ENCODE assay signal across 23 cellular contexts in the genomic region with DNA sequence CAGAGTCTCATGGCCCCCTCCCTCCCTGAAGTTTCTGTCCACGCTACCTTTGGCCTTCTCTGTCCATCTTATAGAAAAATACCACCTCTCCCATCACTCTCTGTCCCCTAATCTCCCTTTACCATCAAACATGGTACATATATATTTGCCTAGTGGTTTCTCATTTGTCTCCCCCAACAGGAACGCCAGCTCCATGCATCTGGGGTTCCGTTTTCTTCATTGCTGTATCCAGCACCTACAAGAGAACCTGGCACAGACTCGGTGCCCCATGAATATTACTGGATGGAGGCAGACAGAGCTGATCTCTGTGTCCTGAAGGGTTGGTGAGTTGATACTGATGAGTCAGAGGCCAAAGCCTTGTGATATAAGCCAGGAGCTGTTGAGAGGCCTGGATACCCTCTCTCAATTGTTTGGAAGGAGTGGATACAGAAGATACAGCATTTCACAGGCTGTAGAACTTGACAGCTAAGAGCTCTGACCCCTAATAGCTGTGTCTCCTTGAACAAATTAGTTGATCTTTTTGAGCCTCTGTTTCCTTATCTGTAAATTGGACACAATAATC. TPM values are rescaled to one million over a fixed set of nuclear protein-coding genes. Genes with fewer than 3 reads are reported as not detected.
DNase-seq lines count a peak whose midpoint lies in the region; ATAC-seq and TF ChIP-seq lines count a peak whose summit lies in the region.
"Had no signal": no experiment of that assay in that cellular context is flagged by ENCODE, and none has a peak within 500 bp of the region (broad histone marks: within the 10 kb centered on the region; RNA-seq: fewer than 3 reads in every experiment).

No MANE protein-coding gene starts in this region.

- TF ChIP-seq CTCF in IMR-90 (conservative IDR thresholded peaks at IDR 0.05; ENCODE audit: low read depth, low read length), result no peak

- no peaks in the 10 kb centered on the region for H3K36me3 Mint-ChIP-seq in activated T-helper 17 cell treated with anti-CD3 and anti-CD28 coated beads, Interleukin-2, amount 50 U/mL, for 72 hours (ENCODE audit: low read depth)
- H3K36me3 Mint-ChIP-seq: CD4-positive, CD25-positive, alpha-beta regulatory T cell had no signal

- no peak overlapping the region for H3K27ac ChIP-seq in IMR-90 (ENCODE audit: insufficient read depth, low read length)

- no TSS peak for BruUV-seq in IMR-90 (replicated peaks; lab: Mats Ljungman, UMichigan)

- DNase-seq in AG08396 (ENCODE audit: low spot score) (peak; percentile 10), IMR-90 (no peak), iPS-NIHi11 (ENCODE audit: low spot score) (peak; percentile 1), SHP77 (lab: John Stamatoyannopoulos, UW) (no peak), GOT3 (lab: John Stamatoyannopoulos, UW) (no peak)
- DNase-seq: CD4-positive, CD25-positive, alpha-beta regulatory T cell; COR-L47; DND-41; H9; HFFc6; NCI-H1092 treated with DMSO at 0.1 percent for 48 hours; NCI-H1436 treated with DMSO at 0.1 percent for 48 hours; NCI-H2029 treated with DMSO at 0.1 percent for 48 hours; NCI-H2171; NCI-H524 treated with DMSO at 0.1 percent for 48 hours had no signal

- H2AK5ac ChIP-seq in IMR-90 (ENCODE audit: low read depth, low read length), result no peak overlapping the region

- no peaks in the 10 kb centered on the region for H3K27me3 Mint-ChIP-seq in activated T-helper 17 cell treated with anti-CD3 and anti-CD28 coated beads, Interleukin-2, amount 50 U/mL, for 72 hours

- peaks cover 2% of the 10 kb centered on the region; the same call in 1 of the 2 replicates for H3K4me1 ChIP-seq in IMR-90 (ENCODE audit: control insufficient read depth, insufficient read depth, low read length)

- no peaks in the 10 kb centered on the region for H4K20me1 ChIP-seq in IMR-90 (ENCODE audit: insufficient read depth, low read length)

- H3K36me3 ChIP-seq in IMR-90 (ENCODE audit: control insufficient read depth, insufficient read depth, low read length), result no peaks in the 10 kb centered on the region

- no peak overlapping the region for H3K4me3 Mint-ChIP-seq in activated T-helper 17 cell treated with anti-CD3 and anti-CD28 coated beads, Interleukin-2, amount 50 U/mL, for 72 hours
- H3K4me3 Mint-ChIP-seq: CD4-positive, CD25-positive, alpha-beta regulatory T cell; H9; HFFc6; T-helper 1 cell treated with Interleukin-12 subunit alpha and Interleukin-12 subunit beta and Interleukin-4 antibody, amounts not matched to agents 30 μg/mL and 1 μg/mL, for 36 hours had no signal

- H3K18ac ChIP-seq in IMR-90 (ENCODE audit: low read depth, low read length), result no peak overlapping the region

- H3K9me3 ChIP-seq in IMR-90 (ENCODE audit: control insufficient read depth, insufficient read depth, low read length), result 0 out of 2 replicates have a peak, but pooled peaks cover 2% of the 10 kb centered on the region

- H3K9ac ChIP-seq in IMR-90 (ENCODE audit: low read depth, low read length), result no peak overlapping the region

- ATAC-seq in IMR-90 (ENCODE audit: low read depth) (no peak), SK-N-SH treated with all-trans-retinoic acid at 6 μM for 48 hours (peak; percentile 48)
- no peak for ATAC-seq in activated T-helper 17 cell treated with anti-CD3 and anti-CD28 coated beads, Interleukin-2, amount 50 U/mL, for 72 hours (replicated peaks)
- ATAC-seq: GM12878, K562 had no signal

- no peak overlapping the region for H2AK9ac ChIP-seq in IMR-90 (replicated peaks; ENCODE audit: low read depth, low read length, poor library complexity)

- dilution Hi-C loops in IMR-90 (cut with HindIII; ENCODE audit: low sequenced_read_pairs, unreplicated experiment), result no loop called here

- intact Hi-C loops in IMR-90 (cut with micrococcal nuclease), result no loop called here

- peaks cover 6% of the 10 kb centered on the region; the same call in 1 of the 2 replicates for H3K27me3 ChIP-seq in IMR-90 (ENCODE audit: control insufficient read depth, insufficient read depth, low read length)

- H2AFZ ChIP-seq in IMR-90 (replicated peaks; ENCODE audit: low read length, poor library complexity), result peak overlapping the region; percentile 8

- POLR2A ChIA-PET in IMR-90 (lab: Charles Lee; ENCODE audit: unreplicated experiment), result no interaction called here

- no peaks in the 10 kb centered on the region for H3K4me1 Mint-ChIP-seq in activated T-helper 17 cell treated with anti-CD3 and anti-CD28 coated beads, Interleukin-2, amount 50 U/mL, for 72 hours

- no peak overlapping the region for H2BK5ac ChIP-seq in IMR-90 (ENCODE audit: low read depth, low read length, poor library complexity, severe bottlenecking)

- no peak overlapping the region for H4K91ac ChIP-seq in IMR-90 (ENCODE audit: insufficient read depth, low read depth, low read length)

- no peak overlapping the region for H2BK20ac ChIP-seq in IMR-90 (ENCODE audit: low read depth, low read length)

- no peak overlapping the region for H3K56ac ChIP-seq in IMR-90 (ENCODE audit: extremely low read depth, insufficient read depth, low read length)

- H3K27ac Mint-ChIP-seq in activated T-helper 17 cell treated with anti-CD3 and anti-CD28 coated beads, Interleukin-2, amount 50 U/mL, for 72 hours, result no peak overlapping the region
- H3K27ac Mint-ChIP-seq: CD4-positive, CD25-positive, alpha-beta regulatory T cell; H9; HFFc6; T-helper 1 cell treated with Interleukin-12 subunit alpha and Interleukin-12 subunit beta and Interleukin-4 antibody, amounts not matched to agents 30 μg/mL and 1 μg/mL, for 36 hours had no signal

- H3K23ac ChIP-seq in IMR-90 (ENCODE audit: low read depth, low read length), result no peak overlapping the region

- 100% methylated on average over 1 of the region's 4 CpGs; no CpG with 5 or more reads in 1 of the 2 experiments for WGBS in IMR-90 (ENCODE audit: extremely low coverage in 2 of 2, insufficient read length in 1 of 2), 2 experiments

- TF ChIP-seq RAD21 in IMR-90 (IDR thresholded peaks at IDR 0.05; ENCODE audit: low read length), result no peak

- CTCF ChIA-PET in IMR-90 (lab: Yijun Ruan, JAX), result interaction anchor here (1.0 to 1.3 kb wide), 2 partner anchors 35 to 36 kb away, joined by 3 to 4 read pairs; no protein-coding TSS in a partner anchor

- H3K4me2 ChIP-seq in IMR-90 (ENCODE audit: low read depth, low read length), result no peak overlapping the region

- H3K14ac ChIP-seq in IMR-90 (replicated peaks; ENCODE audit: low read depth, low read length), result no peak overlapping the region

- H4K8ac ChIP-seq in IMR-90 (ENCODE audit: low read depth in 2 of 2, low read length in 2 of 2), result no peak overlapping the region

- no peak overlapping the region for H2BK15ac ChIP-seq in IMR-90 (ENCODE audit: low read depth, low read length)

- H4K5ac ChIP-seq in IMR-90 (ENCODE audit: low read depth, low read length), result no peak overlapping the region

- TF ChIP-seq POLR2A in IMR-90 (IDR thresholded peaks at IDR 0.05; ENCODE audit: low read depth, low read length), result no peak

- H3K79me1 ChIP-seq in IMR-90 (ENCODE audit: low read depth in 1 of 2, low read length in 2 of 2), result no peaks in the 10 kb centered on the region

- in situ Hi-C loops in IMR-90 (cut with MboI; ENCODE audit: low sequenced_read_pairs), result no loop called here

- no peaks in the 10 kb centered on the region for H3K9me3 Mint-ChIP-seq in activated T-helper 17 cell treated with anti-CD3 and anti-CD28 coated beads, Interleukin-2, amount 50 U/mL, for 72 hours
- H3K9me3 Mint-ChIP-seq: H9; HFFc6; T-helper 1 cell treated with Interleukin-12 subunit alpha and Interleukin-12 subunit beta and Interleukin-4 antibody, amounts not matched to agents 30 μg/mL and 1 μg/mL, for 36 hours had no signal

- no peak overlapping the region for H2BK120ac ChIP-seq in IMR-90 (ENCODE audit: low read depth, low read length)

- no peak overlapping the region for H3K4ac ChIP-seq in IMR-90 (ENCODE audit: low read depth, low read length)

- H3K9me1 ChIP-seq in IMR-90 (ENCODE audit: insufficient read depth, low read length), result no peaks in the 10 kb centered on the region

- no peak overlapping the region for H3K4me3 ChIP-seq in IMR-90 (ENCODE audit: insufficient read depth, low read depth, low read length)
- H3K4me3 ChIP-seq: GM12878, K562 had no signal

TF ChIP-seq in IMR-90, 13 proteins besides CTCF, POLR2A, EP300 and RAD21 (continues in another document):
- TF ChIP-seq, protein P1, sequence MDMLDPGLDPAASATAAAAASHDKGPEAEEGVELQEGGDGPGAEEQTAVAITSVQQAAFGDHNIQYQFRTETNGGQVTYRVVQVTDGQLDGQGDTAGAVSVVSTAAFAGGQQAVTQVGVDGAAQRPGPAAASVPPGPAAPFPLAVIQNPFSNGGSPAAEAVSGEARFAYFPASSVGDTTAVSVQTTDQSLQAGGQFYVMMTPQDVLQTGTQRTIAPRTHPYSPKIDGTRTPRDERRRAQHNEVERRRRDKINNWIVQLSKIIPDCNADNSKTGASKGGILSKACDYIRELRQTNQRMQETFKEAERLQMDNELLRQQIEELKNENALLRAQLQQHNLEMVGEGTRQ (IDR thresholded peaks at IDR 0.05; ENCODE audit: low read depth, low read length), result no peak
- TF ChIP-seq SMC3 (IDR thresholded peaks at IDR 0.05; ENCODE audit: low read depth, low read length), result no peak

TF ChIP-seq in SK-N-SH treated with all-trans-retinoic acid at 6 μM for 48 hours, 23 proteins besides CTCF, POLR2A, EP300 and RAD21:
- no peak for TF ChIP-seq ZNF70 (CRISPR knock-in tag; IDR thresholded peaks at IDR 0.05)
- 0 out of 2 replicates have a peak, but pooled peaks have one; percentile 15 for TF ChIP-seq ISL1 (CRISPR knock-in tag; IDR thresholded peaks at IDR 0.05)

RNA-seq across cellular contexts. Expression of gene HEYL, which starts 21.9 kb away (rescaled TPM):
- not detected in 2 replicates for total RNA-seq in IMR-90 (2012; rRNA removed)
- 0.02 TPM in 1 of 2 replicates, not detected in the other for polyA plus RNA-seq in IMR-90 (2012; rRNA removed)
- 0.01 and 0.07 TPM in 2 replicates for polyA plus RNA-seq in IMR-90 (2012; cell fraction: cytosol; rRNA removed)
- polyA plus RNA-seq in IMR-90 (2012; cell fraction: nucleus; rRNA removed; ENCODE audit: low replicate concordance), result 0.29 and 0.81 TPM in 2 replicates
- total RNA-seq in activated T-helper 17 cell treated with anti-CD3 and anti-CD28 coated beads, Interleukin-2, amount 50 U/mL, for 72 hours, result under 1 TPM in 1 of 2 donors, not detected in 1; 0.40 TPM
- total RNA-seq: HFFc6, RPMI7951 had no signal
- polyA plus RNA-seq: CD4-positive, CD25-positive, alpha-beta regulatory T cell had no signal

RNA-seq across cellular contexts. Expression of gene PABPC4, which starts 41.0 kb away (rescaled TPM):
- total RNA-seq in IMR-90 (2012; rRNA removed), result 74.9 and 78.6 TPM in 2 replicates
- polyA plus RNA-seq in IMR-90 (2012; rRNA removed), result 90.3 and 108 TPM in 2 replicates
- 85.8 and 94.9 TPM in 2 replicates for polyA plus RNA-seq in IMR-90 (2012; cell fraction: cytosol; rRNA removed)
- 274 and 320 TPM in 2 replicates for polyA plus RNA-seq in IMR-90 (2012; cell fraction: nucleus; rRNA removed; ENCODE audit: low replicate concordance)
- total RNA-seq in activated T-helper 17 cell treated with anti-CD3 and anti-CD28 coated beads, Interleukin-2, amount 50 U/mL, for 72 hours, result 100 to 1,000 TPM; 181 to 246 TPM

RNA-seq across cellular contexts. Expression of gene NT5C1A, which starts 54.3 kb away (rescaled TPM):
- total RNA-seq in IMR-90 (2012; rRNA removed), result not detected in 2 replicates
- not detected in 2 replicates for polyA plus RNA-seq in IMR-90 (2012; rRNA removed)
- polyA plus RNA-seq in IMR-90 (2012; cell fraction: cytosol; rRNA removed), result not detected in 2 replicates
- not detected in 2 replicates for polyA plus RNA-seq in IMR-90 (2012; cell fraction: nucleus; rRNA removed; ENCODE audit: low replicate concordance)
- total RNA-seq in activated T-helper 17 cell treated with anti-CD3 and anti-CD28 coated beads, Interleukin-2, amount 50 U/mL, for 72 hours, result not detected
- total RNA-seq: A673, H9, HFFc6, K562, RPMI7951 had no signal
- polyA plus RNA-seq: BJ, K562 had no signal

Comparison
In these comparisons a context has a peak if more than half of its experiments do, and no peak if none do; other contexts are left out.
1. DNase-seq: peak in AG08396 (single experiment) and iPS-NIHi11 (single experiment); none in IMR-90 (single experiment), SHP77 (0 of 2) and GOT3 (single experiment).